In the genomic region with DNA sequence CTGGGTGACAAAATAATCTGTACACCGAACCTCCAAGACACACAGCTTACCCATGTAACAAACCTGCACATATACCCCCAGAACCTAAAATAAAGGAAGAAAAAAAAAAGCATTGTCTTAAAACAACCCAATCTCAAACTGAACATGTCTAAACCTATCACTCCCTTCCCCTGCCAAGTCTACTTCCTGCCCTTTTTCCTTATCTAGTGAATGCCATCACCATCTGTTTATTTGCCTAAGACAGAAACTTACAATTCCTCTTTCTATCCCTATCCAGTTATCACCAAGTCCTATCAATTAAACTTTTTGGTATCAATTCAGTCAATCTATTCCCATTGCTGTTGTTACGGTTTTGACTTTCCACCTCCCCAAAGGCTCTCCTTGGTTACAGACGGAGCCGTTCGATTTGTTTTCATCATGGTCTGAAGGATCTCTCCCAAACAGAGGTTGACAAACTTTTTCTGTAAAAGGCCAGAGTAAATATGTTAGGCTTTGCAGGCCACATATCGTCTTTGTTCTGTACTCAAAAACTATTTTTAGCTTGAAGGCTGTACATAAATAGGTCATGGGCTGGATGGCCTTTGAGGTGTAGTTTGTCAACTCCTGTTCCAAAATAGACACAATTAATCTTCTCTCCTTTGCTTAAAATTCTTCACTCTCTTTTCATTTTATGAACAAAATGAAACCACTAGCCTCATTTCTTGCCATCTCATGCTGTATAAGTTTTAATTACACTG, we compare ENCODE assay signal across 13 cellular contexts. TPM values are rescaled to one million over a fixed set of nuclear protein-coding genes. Genes with fewer than 3 reads are reported as not detected.
DNase-seq lines count a peak whose midpoint lies in the region; ATAC-seq and TF ChIP-seq lines count a peak whose summit lies in the region.
"Had no signal": no experiment of that assay in that cellular context is flagged by ENCODE, and none has a peak within 500 bp of the region (broad histone marks: within the 10 kb centered on the region; RNA-seq: fewer than 3 reads in every experiment).

No MANE protein-coding gene starts in this region.

- peaks cover 7 to 26% (median 11%) of the 10 kb centered on the region in 3 donors for H3K4me1 ChIP-seq in skeletal muscle tissue (ENCODE audit: control insufficient read depth in 3 of 3, insufficient read depth in 3 of 3, low read length in 3 of 3)

- peaks cover 26 to 57% (median 55%) of the 10 kb centered on the region in 3 donors for H3K36me3 ChIP-seq in skeletal muscle tissue (ENCODE audit: control insufficient read depth in 3 of 3, insufficient read depth in 3 of 3, low read length in 3 of 3)

- no peaks in the 10 kb centered on the region for H3K9me3 Mint-ChIP-seq in activated naive CD4-positive, alpha-beta T cell treated with anti-CD3 and anti-CD28 coated beads, Interleukin-2, amount 50 U/mL, for 72 hours
- H3K9me3 Mint-ChIP-seq in activated naive CD4-positive, alpha-beta T cell treated with anti-CD3 and anti-CD28 coated beads, Interleukin-2, amount 10 ng/mL, durations not matched to agents 7 days and 5 days, result no peaks in the 10 kb centered on the region

- DNase-seq in activated naive CD4-positive, alpha-beta T cell treated with anti-CD3 and anti-CD28 coated beads, Interleukin-2, amount 50 U/mL, for 72 hours (ENCODE audit: low spot score in 2 of 2), result no peak
- no peak for DNase-seq in activated naive CD4-positive, alpha-beta T cell treated with anti-CD3 and anti-CD28 coated beads, Interleukin-2, amount 10 ng/mL, durations not matched to agents 7 days and 5 days
- DNase-seq in epithelial cell of prostate (ENCODE audit: low read depth, low spot score) (no peak), amniotic stem cell (lab: John Stamatoyannopoulos, UW) (no peak)
- DNase-seq: MM.1S, NCI-H510A, SHP77, upper lobe of left lung had no signal

- CTCF ChIA-PET in activated naive CD4-positive, alpha-beta T cell treated with anti-CD3 and anti-CD28 coated beads, Interleukin-2, amount 10 ng/mL, durations not matched to agents 7 days and 5 days (lab: Charles Lee), result no interaction called here

- no peak overlapping the region for H3K4me3 Mint-ChIP-seq in activated naive CD4-positive, alpha-beta T cell treated with anti-CD3 and anti-CD28 coated beads, Interleukin-2, amount 10 ng/mL, durations not matched to agents 7 days and 5 days

- peak overlapping the region; percentile 73 to 90 for H3K27ac Mint-ChIP-seq in activated naive CD4-positive, alpha-beta T cell treated with anti-CD3 and anti-CD28 coated beads, Interleukin-2, amount 50 U/mL, for 72 hours
- no peak overlapping the region for H3K27ac Mint-ChIP-seq in activated naive CD4-positive, alpha-beta T cell treated with anti-CD3 and anti-CD28 coated beads, Interleukin-2, amount 10 ng/mL, durations not matched to agents 7 days and 5 days

- ATAC-seq in activated naive CD4-positive, alpha-beta T cell treated with anti-CD3 and anti-CD28 coated beads, Interleukin-2, amount 50 U/mL, for 72 hours, result no peak
- ATAC-seq in HG02970 (IDR thresholded peaks at IDR 0.05; ENCODE audit: low FRiP score, unreplicated experiment) (no peak), GM21737 (IDR thresholded peaks at IDR 0.05; ENCODE audit: unreplicated experiment) (no peak)
- ATAC-seq: activated CD4-positive, CD25-positive, alpha-beta regulatory T cell treated with anti-CD3 and anti-CD28 coated beads, Interleukin-2, amount 50 U/mL, for 24 hours had no signal

- no peak for TF ChIP-seq CTCF in VCaP (conservative IDR thresholded peaks at IDR 0.05)

- peak overlapping the region; percentile 2 to 60 (median 35) for H3K9ac ChIP-seq in skeletal muscle tissue (ENCODE audit: low read depth in 1 of 3, low read length in 3 of 3)

- H3K9me3 ChIP-seq in skeletal muscle tissue (ENCODE audit: control insufficient read depth in 3 of 3, low read length in 3 of 3), result no peaks in the 10 kb centered on the region
- H3K9me3 ChIP-seq: upper lobe of left lung had no signal

- H3K36me3 Mint-ChIP-seq in activated naive CD4-positive, alpha-beta T cell treated with anti-CD3 and anti-CD28 coated beads, Interleukin-2, amount 50 U/mL, for 72 hours, result peaks cover 33 to 53% of the 10 kb centered on the region in 2 donors
- H3K36me3 Mint-ChIP-seq in activated naive CD4-positive, alpha-beta T cell treated with anti-CD3 and anti-CD28 coated beads, Interleukin-2, amount 10 ng/mL, durations not matched to agents 7 days and 5 days, result peaks cover 58% of the 10 kb centered on the region

- H3K4me1 Mint-ChIP-seq in activated naive CD4-positive, alpha-beta T cell treated with anti-CD3 and anti-CD28 coated beads, Interleukin-2, amount 10 ng/mL, durations not matched to agents 7 days and 5 days, result peaks cover 12% of the 10 kb centered on the region

- no peaks in the 10 kb centered on the region for H3K27me3 Mint-ChIP-seq in activated naive CD4-positive, alpha-beta T cell treated with anti-CD3 and anti-CD28 coated beads, Interleukin-2, amount 10 ng/mL, durations not matched to agents 7 days and 5 days

- H3K4me3 ChIP-seq in skeletal muscle tissue (ENCODE audit: low read length in 3 of 3), result peak overlapping the region in 2 of 3 donors; percentile 2 to 33
- H3K4me3 ChIP-seq: upper lobe of left lung had no signal

- H3K27ac ChIP-seq in VCaP (peak overlapping the region; percentile 56), epithelial cell of prostate (peak overlapping the region; percentile 78), skeletal muscle tissue (ENCODE audit: low read depth, low read length) (peak overlapping the region; percentile 93)

- no peaks in the 10 kb centered on the region for H3K27me3 ChIP-seq in skeletal muscle tissue (ENCODE audit: control insufficient read depth in 3 of 3, insufficient read depth in 3 of 3, low read length in 3 of 3)
- H3K27me3 ChIP-seq: upper lobe of left lung had no signal

RNA-seq across cellular contexts. Expression of gene NOL8, which starts 12.1 kb away (rescaled TPM):
- 10 to 100 TPM; 64.2 to 66.9 TPM for total RNA-seq in activated naive CD4-positive, alpha-beta T cell treated with anti-CD3 and anti-CD28 coated beads, Interleukin-2, amount 50 U/mL, for 72 hours
- 15.7 TPM for total RNA-seq in skeletal muscle tissue

RNA-seq across cellular contexts. Expression of gene CENPP, which starts 12.7 kb away (rescaled TPM):
- 10 to 100 TPM; 22.3 to 26.4 TPM for total RNA-seq in activated naive CD4-positive, alpha-beta T cell treated with anti-CD3 and anti-CD28 coated beads, Interleukin-2, amount 50 U/mL, for 72 hours
- total RNA-seq in skeletal muscle tissue, result 15.7 TPM

RNA-seq across cellular contexts. Expression of gene IARS1, which starts 19.6 kb away (rescaled TPM):
- total RNA-seq in activated naive CD4-positive, alpha-beta T cell treated with anti-CD3 and anti-CD28 coated beads, Interleukin-2, amount 50 U/mL, for 72 hours, result 100 to 1,000 TPM; 199 to 222 TPM
- total RNA-seq in skeletal muscle tissue, result 125 TPM
